ENCODE assay signal across 7 cellular contexts in genomic region chr7:30682131-30683083, GRCh38.
DNase-seq lines count a peak whose midpoint lies in the region; ATAC-seq and TF ChIP-seq lines count a peak whose summit lies in the region.

TSS of gene CRHR2 (minus strand) at chr7:30682456. CDS start at chr7:30682280, 176 bp downstream.

- H3K27ac Mint-ChIP-seq in nephron, result no peak within 1 kb of the TSS

- peak; percentile 14 for DNase-seq in effector CD8-positive, alpha-beta T cell (lab: John Stamatoyannopoulos, UW)
- no peak for DNase-seq in OCI-M1 (lab: John Stamatoyannopoulos, UW)

- peak; percentile 35 to 62 (median 41) for TF ChIP-seq CTCF in nephron (IDR thresholded peaks at IDR 0.05; ENCODE audit: unreplicated experiment in 3 of 3)

- peaks cover 6% of the 10 kb centered on the region for H3K4me1 Mint-ChIP-seq in nephron

- peaks cover 82% of the 10 kb centered on the region for H3K27me3 Mint-ChIP-seq in nephron (ENCODE audit: low read depth)

- no peaks in the 10 kb centered on the region for H3K36me3 Mint-ChIP-seq in nephron (ENCODE audit: low read depth)

- ATAC-seq in GM19438 (IDR thresholded peaks at IDR 0.05; ENCODE audit: low read depth, unreplicated experiment) (peak; percentile 61), SK-N-SH treated with all-trans-retinoic acid at 6 μM for 48 hours (peak; percentile 66), GM18517 (IDR thresholded peaks at IDR 0.05; ENCODE audit: unreplicated experiment) (no peak), GM21576 (IDR thresholded peaks at IDR 0.05; ENCODE audit: unreplicated experiment) (no peak)

- H3K9me3 Mint-ChIP-seq in nephron, result no peaks in the 10 kb centered on the region

- peak within 1 kb of the TSS; percentile 79 to 81 (median 80) for H3K4me3 Mint-ChIP-seq in nephron

TF ChIP-seq in SK-N-SH treated with all-trans-retinoic acid at 6 μM for 48 hours, 23 proteins besides CTCF, POLR2A, EP300 and RAD21:
- TF ChIP-seq GLIS3 (CRISPR knock-in tag; IDR thresholded peaks at IDR 0.05), result no peak
- TF ChIP-seq RARB (CRISPR knock-in tag; IDR thresholded peaks at IDR 0.05), result no peak
- TF ChIP-seq TSHZ2 (CRISPR knock-in tag; IDR thresholded peaks at IDR 0.05), result no peak
- TF ChIP-seq CREB5 (CRISPR knock-in tag; IDR thresholded peaks at IDR 0.05; ENCODE audit: low read depth), result no peak

Comparison
In these comparisons a context has a peak if more than half of its experiments do, and no peak if none do; other contexts are left out.
1. ATAC-seq: peak in GM19438 (single experiment) and SK-N-SH treated with all-trans-retinoic acid at 6 μM for 48 hours (single experiment); none in GM18517 (single experiment) and GM21576 (single experiment).